In the genomic region with DNA sequence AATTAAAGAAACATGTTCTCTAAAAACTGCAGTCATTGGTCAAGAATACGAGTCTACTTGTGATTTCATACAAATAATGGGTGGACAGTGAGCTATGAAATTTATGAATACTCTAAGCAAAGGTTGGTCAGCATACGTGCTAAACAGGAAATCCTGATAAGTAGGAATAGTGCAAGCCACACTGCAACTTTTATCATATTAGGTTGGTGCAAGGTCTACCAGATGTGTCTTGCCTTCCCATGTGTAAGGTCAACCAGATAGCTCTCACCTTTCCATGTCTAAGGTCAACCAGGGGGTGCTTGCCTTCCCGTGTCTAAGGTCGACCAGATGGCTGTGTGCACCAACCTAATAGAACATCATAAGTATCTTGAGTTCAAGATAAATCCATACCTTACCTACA, we compare ENCODE assay signal across 10 cellular contexts. TPM values are rescaled to one million over a fixed set of nuclear protein-coding genes. Genes with fewer than 3 reads are reported as not detected.
DNase-seq lines count a peak whose midpoint lies in the region; ATAC-seq, FAIRE-seq and TF ChIP-seq lines count a peak whose summit lies in the region.
"Had no signal": no experiment of that assay in that cellular context is flagged by ENCODE, and none has a peak within 500 bp of the region (broad histone marks: within the 10 kb centered on the region; RNA-seq: fewer than 3 reads in every experiment).

No MANE protein-coding gene starts in this region.

- TF ChIP-seq POLR2A in A549 (IDR thresholded peaks at IDR 0.05; ENCODE audit: low read length), result peak; percentile 32; the same call in 1 of the 2 replicates

- in situ Hi-C loops in astrocyte of the cerebellum (cut with HindIII; ENCODE audit: low sequenced_read_pairs), result no loop called here

- no peak for TF ChIP-seq CTCF in A549 (IDR thresholded peaks at IDR 0.05)
- TF ChIP-seq CTCF in astrocyte of the cerebellum (IDR thresholded peaks at IDR 0.05; ENCODE audit: low read depth, low read length, missing control alignments), result no peak
- TF ChIP-seq CTCF in liver (IDR thresholded peaks at IDR 0.05; ENCODE audit: low read depth, low read length, missing input control), result no peak
- no peak for TF ChIP-seq CTCF in dorsolateral prefrontal cortex (IDR thresholded peaks at IDR 0.05 in 54 of 56, conservative IDR thresholded peaks at IDR 0.05 in 2 of 56; ENCODE audit: low read depth in 1 of 56, partially characterized antibody in 56 of 56)

- H3K4me1 ChIP-seq in A549 (peaks cover 43% of the 10 kb centered on the region), liver (ENCODE audit: control insufficient read depth in 4 of 4, insufficient read depth in 4 of 4, low read length in 3 of 4) (peaks cover 6 to 33% (median 15%) of the 10 kb centered on the region in 4 donors)

- H3K4me2 ChIP-seq in A549, result peak overlapping the region; percentile 92

- H3K27me3 ChIP-seq in H7 (ENCODE audit: control insufficient read depth, insufficient read depth, low read length), result no peaks in the 10 kb centered on the region
- no peaks in the 10 kb centered on the region for H3K27me3 ChIP-seq in liver (ENCODE audit: control insufficient read depth in 4 of 4, insufficient read depth in 4 of 4, low read length in 3 of 4)
- no peaks in the 10 kb centered on the region for H3K27me3 ChIP-seq in dorsolateral prefrontal cortex
- H3K27me3 ChIP-seq: vagina had no signal

- DNase-seq in A549 (ENCODE audit: low read depth in 1 of 2, low spot score in 1 of 2) (peak in 1 of 2 experiments; percentile 89), H7 (no peak), astrocyte of the cerebellum (ENCODE audit: low read depth) (no peak), GM19239 (ENCODE audit: insufficient read length, low spot score) (no peak), dorsolateral prefrontal cortex (no peak), HEK293T (ENCODE audit: extremely low spot score) (no peak)

- H3K4me3 ChIP-seq in A549 (peak overlapping the region; percentile 74), H7 (ENCODE audit: insufficient read depth, low read depth, low read length) (peak overlapping the region; percentile 96), astrocyte of the cerebellum (ENCODE audit: low read depth, low read length) (peak overlapping the region; percentile 86), liver (ENCODE audit: low read depth in 1 of 3, low read length in 3 of 3) (no peak overlapping the region), dorsolateral prefrontal cortex (peak overlapping the region in 20 of 59 donors; percentile 74 to 98 (median 92))

- TF ChIP-seq EP300 in A549 (IDR thresholded peaks at IDR 0.05), result no peak

- WGBS in A549 (ENCODE audit: missing lambda C conversion rate), result 1% methylated on average over 4 of the region's 4 CpGs
- WGBS in liver, result 56% methylated on average over 4 of the region's 4 CpGs

- H3K36me3 ChIP-seq in H7 (replicated peaks; ENCODE audit: control insufficient read depth, insufficient read depth, low read length) (no peaks in the 10 kb centered on the region), liver (ENCODE audit: control insufficient read depth in 4 of 4, insufficient read depth in 3 of 4, low read depth in 1 of 4, low read length in 3 of 4) (no peaks in the 10 kb centered on the region)
- H3K36me3 ChIP-seq: vagina had no signal

- POLR2A ChIA-PET in A549 (lab: Yijun Ruan, JAX) (interaction anchor here (0.9 to 2.0 kb wide), 8 partner anchors 11 to 106 kb away, joined by 3 to 57 read pairs (median 10); no protein-coding TSS in a partner anchor), HEK293T (lab: Yijun Ruan, JAX) (interaction anchor here (1.4 to 1.7 kb wide), 3 partner anchors 9 to 24 kb away, joined by 4 to 15 read pairs (median 6); no protein-coding TSS in a partner anchor)

- ATAC-seq in A549, result peak in 1 of 2 experiments; percentile 7; a peak in 2 of 6 replicates
- ATAC-seq in GM21515 (IDR thresholded peaks at IDR 0.05; ENCODE audit: unreplicated experiment), result no peak

- H3K27ac ChIP-seq in A549 (peak overlapping the region; percentile 99 to 100), liver (ENCODE audit: low read depth in 1 of 2, low read length in 2 of 2) (peak overlapping the region in 1 of 2 donors; percentile 97), dorsolateral prefrontal cortex (peak overlapping the region in 1 of 59 donors; percentile 98)

- H3K9me3 ChIP-seq in A549 (no peaks in the 10 kb centered on the region), liver (ENCODE audit: control insufficient read depth in 4 of 4, low read length in 3 of 4) (no peaks in the 10 kb centered on the region)
- H3K9me3 ChIP-seq: vagina had no signal

- no peak overlapping the region for H3K9ac ChIP-seq in liver (ENCODE audit: low read depth in 1 of 2, low read length in 2 of 2)

- peak; percentile 32 for FAIRE-seq in A549 (lab: Jason Lieb, UNC)
- no peak for FAIRE-seq in GM19239 (lab: Jason Lieb, UNC)
- FAIRE-seq: RCC 7860 had no signal

- intact Hi-C loops in dorsolateral prefrontal cortex (cut with DNase I), result loop anchor here in 1 of 2 donors (5.0 kb wide), 1 partner anchor 583 kb away; no protein-coding TSS in a partner anchor

- CTCF ChIA-PET in A549 (lab: Yijun Ruan, JAX) (interaction anchor here (0.8 to 1.6 kb wide), 4 partner anchors 24 to 50 kb away, joined by 3 to 10 read pairs (median 4); no protein-coding TSS in a partner anchor), HEK293T (lab: Yijun Ruan, JAX) (interaction anchor here (1.4 kb wide), 1 partner anchor 21 kb away, joined by 5 read pairs; no protein-coding TSS in a partner anchor)

- no peak for TF ChIP-seq RAD21 in A549 (conservative IDR thresholded peaks at IDR 0.05 in 1 of 2, IDR thresholded peaks at IDR 0.05 in 1 of 2)
- TF ChIP-seq RAD21 in liver (IDR thresholded peaks at IDR 0.05), result no peak

TF ChIP-seq in A549, 52 proteins besides CTCF, POLR2A, EP300 and RAD21 (continues in another document):
- TF ChIP-seq GATA3 (IDR thresholded peaks at IDR 0.05; ENCODE audit: borderline replicate concordance) (no peak), CBX8 (IDR thresholded peaks at IDR 0.05) (no peak), SREBF2 (IDR thresholded peaks at IDR 0.05) (no peak), HEYL (CRISPR knock-in tag; IDR thresholded peaks at IDR 0.05) (no peak), RCOR1 (IDR thresholded peaks at IDR 0.05; ENCODE audit: low read depth, low read length) (no peak), ESRRA (IDR thresholded peaks at IDR 0.05; ENCODE audit: borderline replicate concordance, low read length) (peak; percentile 72; the same call in 1 of the 2 replicates), ZC3H11A (IDR thresholded peaks at IDR 0.05) (no peak)
- TF ChIP-seq, protein P1, sequence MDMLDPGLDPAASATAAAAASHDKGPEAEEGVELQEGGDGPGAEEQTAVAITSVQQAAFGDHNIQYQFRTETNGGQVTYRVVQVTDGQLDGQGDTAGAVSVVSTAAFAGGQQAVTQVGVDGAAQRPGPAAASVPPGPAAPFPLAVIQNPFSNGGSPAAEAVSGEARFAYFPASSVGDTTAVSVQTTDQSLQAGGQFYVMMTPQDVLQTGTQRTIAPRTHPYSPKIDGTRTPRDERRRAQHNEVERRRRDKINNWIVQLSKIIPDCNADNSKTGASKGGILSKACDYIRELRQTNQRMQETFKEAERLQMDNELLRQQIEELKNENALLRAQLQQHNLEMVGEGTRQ (IDR thresholded peaks at IDR 0.05), result no peak

TF ChIP-seq in liver, 16 proteins besides CTCF, POLR2A, EP300 and RAD21:
- TF ChIP-seq, protein P2, sequence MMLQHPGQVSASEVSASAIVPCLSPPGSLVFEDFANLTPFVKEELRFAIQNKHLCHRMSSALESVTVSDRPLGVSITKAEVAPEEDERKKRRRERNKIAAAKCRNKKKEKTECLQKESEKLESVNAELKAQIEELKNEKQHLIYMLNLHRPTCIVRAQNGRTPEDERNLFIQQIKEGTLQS (IDR thresholded peaks at IDR 0.05), result no peak
- peak; percentile 51 for TF ChIP-seq NR2F2 (IDR thresholded peaks at IDR 0.05)
- TF ChIP-seq JUND (IDR thresholded peaks at IDR 0.05), result no peak

TF ChIP-seq in HEK293T, 16 proteins besides CTCF, POLR2A, EP300 and RAD21:
- TF ChIP-seq CTBP1 (IDR thresholded peaks at IDR 0.05; ENCODE audit: borderline replicate concordance) (no peak), ZNF384 (IDR thresholded peaks at IDR 0.05) (no peak), SUZ12 (IDR thresholded peaks at IDR 0.05) (no peak), LEF1 (IDR thresholded peaks at IDR 0.05; ENCODE audit: borderline replicate concordance) (no peak), TARDBP (IDR thresholded peaks at IDR 0.05) (no peak), SP1 (IDR thresholded peaks at IDR 0.05) (no peak), FOXM1 (IDR thresholded peaks at IDR 0.05; ENCODE audit: borderline replicate concordance) (no peak), L3MBTL2 (conservative IDR thresholded peaks at IDR 0.05) (no peak), ELF4 (IDR thresholded peaks at IDR 0.05) (no peak), ARNT (IDR thresholded peaks at IDR 0.05) (no peak), FOXA1 (IDR thresholded peaks at IDR 0.05) (no peak), BHLHE40 (IDR thresholded peaks at IDR 0.05; ENCODE audit: borderline replicate concordance) (no peak), NFRKB (IDR thresholded peaks at IDR 0.05) (no peak), HDGF (IDR thresholded peaks at IDR 0.05; ENCODE audit: borderline replicate concordance) (no peak), FOXK2 (IDR thresholded peaks at IDR 0.05) (no peak)
- TF ChIP-seq, protein P3, sequence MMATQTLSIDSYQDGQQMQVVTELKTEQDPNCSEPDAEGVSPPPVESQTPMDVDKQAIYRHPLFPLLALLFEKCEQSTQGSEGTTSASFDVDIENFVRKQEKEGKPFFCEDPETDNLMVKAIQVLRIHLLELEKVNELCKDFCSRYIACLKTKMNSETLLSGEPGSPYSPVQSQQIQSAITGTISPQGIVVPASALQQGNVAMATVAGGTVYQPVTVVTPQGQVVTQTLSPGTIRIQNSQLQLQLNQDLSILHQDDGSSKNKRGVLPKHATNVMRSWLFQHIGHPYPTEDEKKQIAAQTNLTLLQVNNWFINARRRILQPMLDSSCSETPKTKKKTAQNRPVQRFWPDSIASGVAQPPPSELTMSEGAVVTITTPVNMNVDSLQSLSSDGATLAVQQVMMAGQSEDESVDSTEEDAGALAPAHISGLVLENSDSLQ (IDR thresholded peaks at IDR 0.05), result no peak

RNA-seq across cellular contexts. Expression of gene ITGB1, which starts 2.0 kb away (rescaled TPM):
- polyA plus RNA-seq in A549 (2011; rRNA removed) (1,667 and 2,408 TPM in 2 replicates), A549 (2017; fragmentation: RNase III; extraction: RNeasy Plus Mini Kit Qiagen cat#74134 plus additional on column Dnase treatment) (1,270 to 1,281 TPM (median 1,270 TPM) in 3 replicates), liver (100 to 1,000 TPM; 109 to 174 TPM)
- 320 and 370 TPM in 2 replicates for polyA plus RNA-seq in A549 (2012; cell fraction: cytosol; rRNA removed)
- polyA plus RNA-seq in A549 (2012; cell fraction: nucleus; rRNA removed), result 214 and 381 TPM in 2 replicates
- 799 and 821 TPM in 2 replicates for polyA minus RNA-seq in A549 (2011; rRNA and poly(A)+ RNA removed)
- 269 and 367 TPM in 2 replicates for total RNA-seq in H7 (2014; rRNA removed; shearing (Covaris generic))
- total RNA-seq in liver (100 to 1,000 TPM; 268 to 308 TPM), dorsolateral prefrontal cortex (100 to 1,000 TPM in 30 of 120 experiments, 10 to 100 TPM in 90; 45.5 to 146 (median 82.5) TPM)

Comparison
In these comparisons a context has a peak if more than half of its experiments do, and no peak if none do; other contexts are left out.
1. H3K4me3 ChIP-seq: peak in A549 (single experiment), H7 (single experiment) and astrocyte of the cerebellum (single experiment); none in liver (0 of 3).